Comparison of ENCODE assay signal across 1 cellular context in genomic region chr15:99486371-99487336, GRCh38.
TF ChIP-seq lines count a peak whose summit lies in the region.

No MANE protein-coding gene starts in this region.

TF ChIP-seq in SK-N-SH treated with all-trans-retinoic acid at 6 μM for 48 hours, 23 proteins besides CTCF, POLR2A, EP300 and RAD21 (continued from another document):
- TF ChIP-seq TOX (CRISPR knock-in tag; IDR thresholded peaks at IDR 0.05; ENCODE audit: borderline replicate concordance), result no peak
- TF ChIP-seq POU6F1 (CRISPR knock-in tag; IDR thresholded peaks at IDR 0.05; ENCODE audit: borderline replicate concordance, low read depth), result no peak
- TF ChIP-seq ZFP3 (CRISPR knock-in tag; IDR thresholded peaks at IDR 0.05), result no peak
TF ChIP-seq in SK-N-SH treated with all-trans-retinoic acid at 6 μM for 48 hours: peak in this region for 0.
